In genomic region chr10:51257511-51258248, GRCh38 we compare ENCODE assay signal across 22 cellular contexts.
A peak's percentile ranks its signal among the peaks of the same experiment; 100 is the strongest.
DNase-seq lines count a peak whose midpoint lies in the region; ATAC-seq and TF ChIP-seq lines count a peak whose summit lies in the region.
"Had no signal": no experiment of that assay in that cellular context is flagged by ENCODE, and none has a peak within 500 bp of the region (broad histone marks: within the 10 kb centered on the region; RNA-seq: fewer than 3 reads in every experiment).

No MANE protein-coding gene starts in this region.

- H3K14ac ChIP-seq in neuronal stem cell (ENCODE audit: low read length), result no peak overlapping the region

- no peaks in the 10 kb centered on the region for H3K27me3 Mint-ChIP-seq in WTC11 (ENCODE audit: low read depth)
- H3K27me3 Mint-ChIP-seq: activated naive CD8-positive, alpha-beta T cell treated with anti-CD3 and anti-CD28 coated beads, Interleukin-2, amount 10 ng/mL, durations not matched to agents 7 days and 5 days had no signal

- no peak overlapping the region for H4K91ac ChIP-seq in neuronal stem cell (ENCODE audit: low read depth, low read length, poor library complexity)

- H3K4me1 ChIP-seq in neuronal stem cell (ENCODE audit: control insufficient read depth in 2 of 2, insufficient read depth in 1 of 2, low read depth in 1 of 2, low read length in 2 of 2) (peaks cover 8 to 9% of the 10 kb centered on the region in 2 donors), MM.1S (ENCODE audit: low read length) (no peaks in the 10 kb centered on the region), foreskin keratinocyte (no peaks in the 10 kb centered on the region)
- H3K4me1 ChIP-seq: A549, uterus had no signal

- H3K4ac ChIP-seq in neuronal stem cell (ENCODE audit: low read length), result no peak overlapping the region

- H3K79me2 ChIP-seq in MM.1S (ENCODE audit: low read length), result no peaks in the 10 kb centered on the region

- H2AFZ ChIP-seq in neuronal stem cell (ENCODE audit: low read length), result peak overlapping the region; percentile 82
- H2AFZ ChIP-seq in MM.1S (ENCODE audit: low read length), result no peak overlapping the region

- no peak overlapping the region for H3K4me3 Mint-ChIP-seq in WTC11
- H3K4me3 Mint-ChIP-seq: activated CD8-positive, alpha-beta memory T cell treated with anti-CD3 and anti-CD28 coated beads, Interleukin-2, amount 10 ng/mL, durations not matched to agents 7 days and 5 days; activated naive CD8-positive, alpha-beta T cell treated with anti-CD3 and anti-CD28 coated beads, Interleukin-2, amount 10 ng/mL, durations not matched to agents 7 days and 5 days had no signal

- H2BK120ac ChIP-seq in neuronal stem cell (ENCODE audit: low read depth, low read length), result no peak overlapping the region

- H3K4me3 ChIP-seq in neuronal stem cell (ENCODE audit: low read length in 2 of 2) (no peak overlapping the region), MM.1S (ENCODE audit: low read length) (no peak overlapping the region)
- H3K4me3 ChIP-seq: A549, cardiac muscle cell, uterus had no signal

- TF ChIP-seq CTCF in WTC11 (IDR thresholded peaks at IDR 0.05), result no peak
- TF ChIP-seq CTCF in MM.1S (IDR thresholded peaks at IDR 0.05; ENCODE audit: low read length), result no peak
- TF ChIP-seq CTCF in foreskin keratinocyte (conservative IDR thresholded peaks at IDR 0.05), result no peak

- H3K9me3 Mint-ChIP-seq in WTC11, result no peaks in the 10 kb centered on the region

- H3K9ac ChIP-seq in neuronal stem cell (ENCODE audit: low read depth, low read length, poor library complexity) (no peak overlapping the region), MM.1S (ENCODE audit: low read length) (no peak overlapping the region)

- H4K8ac ChIP-seq in neuronal stem cell (ENCODE audit: low read depth, low read length), result no peak overlapping the region

- H3K36me3 Mint-ChIP-seq in WTC11, result no peaks in the 10 kb centered on the region
- H3K36me3 Mint-ChIP-seq: activated CD8-positive, alpha-beta memory T cell treated with anti-CD3 and anti-CD28 coated beads, Interleukin-2, amount 10 ng/mL, durations not matched to agents 7 days and 5 days; activated naive CD8-positive, alpha-beta T cell treated with anti-CD3 and anti-CD28 coated beads, Interleukin-2, amount 10 ng/mL, durations not matched to agents 7 days and 5 days had no signal

- no peaks in the 10 kb centered on the region for H4K20me1 ChIP-seq in MM.1S (ENCODE audit: insufficient read depth, low read length)

- CTCF ChIA-PET in WTC11 (lab: Charles Lee), result interaction anchor here (0.7 to 2.5 kb wide), 4 partner anchors 9 to 174 kb away, joined by 3 to 6 read pairs (median 5); no protein-coding TSS in a partner anchor

- H2BK12ac ChIP-seq in neuronal stem cell (ENCODE audit: low read length), result no peak overlapping the region

- no peak overlapping the region for H3K18ac ChIP-seq in neuronal stem cell (ENCODE audit: low read length)

- no peaks in the 10 kb centered on the region for H3K27me3 ChIP-seq in neuronal stem cell (ENCODE audit: control insufficient read depth in 3 of 3, insufficient read depth in 3 of 3, low read depth in 1 of 3, low read length in 3 of 3)
- no peaks in the 10 kb centered on the region for H3K27me3 ChIP-seq in MM.1S (replicated peaks; ENCODE audit: insufficient read depth, low read length)
- H3K27me3 ChIP-seq in foreskin keratinocyte, result no peaks in the 10 kb centered on the region
- H3K27me3 ChIP-seq: cardiac muscle cell, uterus had no signal

- H2BK5ac ChIP-seq in neuronal stem cell (ENCODE audit: low read length), result no peak overlapping the region

- H3K9me3 ChIP-seq in neuronal stem cell (replicated peaks in 1 of 2; ENCODE audit: control insufficient read depth in 2 of 2, insufficient read depth in 1 of 2, low read depth in 1 of 2, low read length in 2 of 2) (no peaks in the 10 kb centered on the region), MM.1S (replicated peaks; ENCODE audit: insufficient read depth, low read length) (no peaks in the 10 kb centered on the region)
- H3K9me3 ChIP-seq: A549, uterus had no signal

- no peak overlapping the region for H3K4me2 ChIP-seq in neuronal stem cell (ENCODE audit: insufficient read depth, low read length, poor library complexity, severe bottlenecking)
- no peak overlapping the region for H3K4me2 ChIP-seq in MM.1S (ENCODE audit: low read depth, low read length)
- H3K4me2 ChIP-seq: A549 had no signal

- no peak overlapping the region for H2AK5ac ChIP-seq in neuronal stem cell (ENCODE audit: low read depth, low read length)

- H3K4me1 Mint-ChIP-seq in WTC11, result peaks cover 74% of the 10 kb centered on the region
- H3K4me1 Mint-ChIP-seq: activated CD8-positive, alpha-beta memory T cell treated with anti-CD3 and anti-CD28 coated beads, Interleukin-2, amount 10 ng/mL, durations not matched to agents 7 days and 5 days; activated naive CD8-positive, alpha-beta T cell treated with anti-CD3 and anti-CD28 coated beads, Interleukin-2, amount 10 ng/mL, durations not matched to agents 7 days and 5 days had no signal

- no peaks in the 10 kb centered on the region for H3F3A ChIP-seq in MM.1S (ENCODE audit: insufficient read depth, low read length)

- H3K23ac ChIP-seq in neuronal stem cell (ENCODE audit: low read depth, low read length, poor library complexity), result no peak overlapping the region

- ATAC-seq in WTC11, result peak; percentile 61
- no peak for ATAC-seq in HG02852 (IDR thresholded peaks at IDR 0.05; ENCODE audit: unreplicated experiment)
- ATAC-seq in foreskin keratinocyte, result no peak
- ATAC-seq: A549; activated CD8-positive, alpha-beta memory T cell treated with anti-CD3 and anti-CD28 coated beads, Interleukin-2, amount 10 ng/mL, durations not matched to agents 7 days and 5 days had no signal

- DNase-seq in AG08396 (ENCODE audit: low spot score) (peak; percentile 14), WTC11 (ENCODE audit: low spot score) (no peak), fibroblast of peridontal ligament (ENCODE audit: extremely low read depth) (peak; percentile 82), neuronal stem cell (ENCODE audit: low spot score) (no peak), COLO829 (ENCODE audit: low spot score) (no peak), MM.1S (no peak), foreskin keratinocyte (no peak)
- DNase-seq: activated CD4-positive, alpha-beta T cell treated with anti-CD3 and anti-CD28 coated beads for 4 hours; activated CD8-positive, alpha-beta memory T cell treated with anti-CD3 and anti-CD28 coated beads, Interleukin-2, amount 10 ng/mL, durations not matched to agents 7 days and 5 days; activated naive CD8-positive, alpha-beta T cell treated with anti-CD3 and anti-CD28 coated beads, Interleukin-2, amount 10 ng/mL, durations not matched to agents 7 days and 5 days; C1 segment of cervical spinal cord; glutamatergic neuron; KG1; NCI-H187 treated with DMSO at 0.1 percent for 48 hours; NCI-H226; NCI-H774; SIG-M5; stimulated activated CD4-positive, alpha-beta T cell treated with anti-CD3 and anti-CD28 coated beads, Interleukin-12 subunit alpha, Interleukin-12 subunit beta, amount 100 ng/mL, for 4 hours; uterus had no signal

- no CpG with 5 or more reads among the region's 7 CpGs for WGBS in neuronal stem cell (ENCODE audit: extremely low coverage in 2 of 2, insufficient read length in 2 of 2, insufficient replicate concordance in 1 of 2), 2 donors

- POLR2A ChIA-PET in WTC11 (lab: Charles Lee), result interaction anchor here (0.6 to 1.1 kb wide), 2 partner anchors 105 to 112 kb away, joined by 3 to 9 read pairs; no protein-coding TSS in a partner anchor

- H3K9me2 ChIP-seq in MM.1S (replicated peaks; ENCODE audit: insufficient read depth, low read length), result no peaks in the 10 kb centered on the region

- no peaks in the 10 kb centered on the region for H3K79me1 ChIP-seq in neuronal stem cell (ENCODE audit: low read depth, low read length)

- no peaks in the 10 kb centered on the region for H3K36me3 ChIP-seq in neuronal stem cell (replicated peaks in 1 of 2; ENCODE audit: control insufficient read depth in 2 of 2, insufficient read depth in 2 of 2, low read length in 2 of 2)
- H3K36me3 ChIP-seq in MM.1S (replicated peaks; ENCODE audit: insufficient read depth, low read length), result no peaks in the 10 kb centered on the region
- H3K36me3 ChIP-seq: cardiac muscle cell, uterus had no signal

- peak overlapping the region; percentile 92 for H3K27ac Mint-ChIP-seq in WTC11
- H3K27ac Mint-ChIP-seq: activated CD8-positive, alpha-beta memory T cell treated with anti-CD3 and anti-CD28 coated beads, Interleukin-2, amount 10 ng/mL, durations not matched to agents 7 days and 5 days; activated naive CD8-positive, alpha-beta T cell treated with anti-CD3 and anti-CD28 coated beads, Interleukin-2, amount 10 ng/mL, durations not matched to agents 7 days and 5 days had no signal

- peak overlapping the region; percentile 50 for H3K27ac ChIP-seq in neuronal stem cell (replicated peaks; ENCODE audit: low read length)
- H3K27ac ChIP-seq in MM.1S (ENCODE audit: low read length), result no peak overlapping the region
- H3K27ac ChIP-seq in foreskin keratinocyte, result no peak overlapping the region
- H3K27ac ChIP-seq: A549, cardiac muscle cell had no signal

- H2BK15ac ChIP-seq in neuronal stem cell (ENCODE audit: low read length), result no peak overlapping the region

TF ChIP-seq in WTC11, 78 proteins besides CTCF, POLR2A, EP300 and RAD21 (continues in another document):
- TF ChIP-seq, protein P1, sequence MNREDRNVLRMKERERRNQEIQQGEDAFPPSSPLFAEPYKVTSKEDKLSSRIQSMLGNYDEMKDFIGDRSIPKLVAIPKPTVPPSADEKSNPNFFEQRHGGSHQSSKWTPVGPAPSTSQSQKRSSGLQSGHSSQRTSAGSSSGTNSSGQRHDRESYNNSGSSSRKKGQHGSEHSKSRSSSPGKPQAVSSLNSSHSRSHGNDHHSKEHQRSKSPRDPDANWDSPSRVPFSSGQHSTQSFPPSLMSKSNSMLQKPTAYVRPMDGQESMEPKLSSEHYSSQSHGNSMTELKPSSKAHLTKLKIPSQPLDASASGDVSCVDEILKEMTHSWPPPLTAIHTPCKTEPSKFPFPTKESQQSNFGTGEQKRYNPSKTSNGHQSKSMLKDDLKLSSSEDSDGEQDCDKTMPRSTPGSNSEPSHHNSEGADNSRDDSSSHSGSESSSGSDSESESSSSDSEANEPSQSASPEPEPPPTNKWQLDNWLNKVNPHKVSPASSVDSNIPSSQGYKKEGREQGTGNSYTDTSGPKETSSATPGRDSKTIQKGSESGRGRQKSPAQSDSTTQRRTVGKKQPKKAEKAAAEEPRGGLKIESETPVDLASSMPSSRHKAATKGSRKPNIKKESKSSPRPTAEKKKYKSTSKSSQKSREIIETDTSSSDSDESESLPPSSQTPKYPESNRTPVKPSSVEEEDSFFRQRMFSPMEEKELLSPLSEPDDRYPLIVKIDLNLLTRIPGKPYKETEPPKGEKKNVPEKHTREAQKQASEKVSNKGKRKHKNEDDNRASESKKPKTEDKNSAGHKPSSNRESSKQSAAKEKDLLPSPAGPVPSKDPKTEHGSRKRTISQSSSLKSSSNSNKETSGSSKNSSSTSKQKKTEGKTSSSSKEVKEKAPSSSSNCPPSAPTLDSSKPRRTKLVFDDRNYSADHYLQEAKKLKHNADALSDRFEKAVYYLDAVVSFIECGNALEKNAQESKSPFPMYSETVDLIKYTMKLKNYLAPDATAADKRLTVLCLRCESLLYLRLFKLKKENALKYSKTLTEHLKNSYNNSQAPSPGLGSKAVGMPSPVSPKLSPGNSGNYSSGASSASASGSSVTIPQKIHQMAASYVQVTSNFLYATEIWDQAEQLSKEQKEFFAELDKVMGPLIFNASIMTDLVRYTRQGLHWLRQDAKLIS (CRISPR knock-in tag; IDR thresholded peaks at IDR 0.05; ENCODE audit: borderline replicate concordance), result no peak
- TF ChIP-seq GTF2I (CRISPR knock-in tag; conservative IDR thresholded peaks at IDR 0.05), result no peak

Comparison
In these comparisons a context has a peak if more than half of its experiments do, and no peak if none do; other contexts are left out.
1. DNase-seq: peak in AG08396 (single experiment) and fibroblast of peridontal ligament (single experiment); none in WTC11 (single experiment), neuronal stem cell (single experiment), COLO829 (single experiment), MM.1S (single experiment) and foreskin keratinocyte (0 of 2).